ENCODE assay signal across 1 cellular context in genomic region chr16:2981177-2981898, GRCh38.
TF ChIP-seq lines count a peak whose summit lies in the region.

No MANE protein-coding gene starts in this region.

TF ChIP-seq in K562, 482 proteins besides CTCF, POLR2A, EP300 and RAD21 (continued from another document and continues in another):
- TF ChIP-seq TEAD4 (IDR thresholded peaks at IDR 0.05; ENCODE audit: low read length), result no peak
- no peak for TF ChIP-seq TEAD4 (CRISPR knock-in tag; IDR thresholded peaks at IDR 0.05; ENCODE audit: borderline replicate concordance)
- 0 out of 2 replicates have a peak, but pooled peaks have one; percentile 33 for TF ChIP-seq NR2C2 (CRISPR knock-in tag; IDR thresholded peaks at IDR 0.05)
- peak; percentile 97 for TF ChIP-seq NR2C2 (tag; IDR thresholded peaks at IDR 0.05)
- TF ChIP-seq MCM3 (IDR thresholded peaks at IDR 0.05), result no peak
- TF ChIP-seq ZNF655 (CRISPR knock-in tag; IDR thresholded peaks at IDR 0.05), result no peak
- 0 out of 2 replicates have a peak, but pooled peaks have one; percentile 4 for TF ChIP-seq BHLHE40 (IDR thresholded peaks at IDR 0.05; ENCODE audit: low read length)
- peak; percentile 43 for TF ChIP-seq VEZF1 (CRISPR knock-in tag; IDR thresholded peaks at IDR 0.05)
- TF ChIP-seq FOXA1 (IDR thresholded peaks at IDR 0.05; ENCODE audit: borderline replicate concordance), result no peak
- no peak for TF ChIP-seq GTF2B (IDR thresholded peaks at IDR 0.05; ENCODE audit: extremely low read depth, insufficient read length)
- TF ChIP-seq CBX5 (IDR thresholded peaks at IDR 0.05; ENCODE audit: borderline replicate concordance, low read depth), result 0 out of 2 replicates have a peak, but pooled peaks have one; percentile 34
- TF ChIP-seq HINFP (tag; conservative IDR thresholded peaks at IDR 0.05; ENCODE audit: low read depth), result no peak
- TF ChIP-seq FOXO4 (CRISPR knock-in tag; IDR thresholded peaks at IDR 0.05), result no peak
- no peak for TF ChIP-seq RBM25 (IDR thresholded peaks at IDR 0.05; ENCODE audit: low read depth, low read length, severe bottlenecking)
- TF ChIP-seq HNRNPH1 (optimal IDR thresholded peaks at IDR 0.05; ENCODE audit: low read depth, low read length), result no peak
- no peak for TF ChIP-seq NFYB (IDR thresholded peaks at IDR 0.05; ENCODE audit: extremely low read depth, insufficient read length)
- TF ChIP-seq TBP (optimal IDR thresholded peaks at IDR 0.05; ENCODE audit: low read depth, low read length), result peak; percentile 9
- TF ChIP-seq CLOCK (CRISPR knock-in tag; IDR thresholded peaks at IDR 0.05; ENCODE audit: borderline replicate concordance), result no peak
- no peak for TF ChIP-seq HSF4 (CRISPR knock-in tag; IDR thresholded peaks at IDR 0.05; ENCODE audit: borderline replicate concordance)
- peak; percentile 55 for TF ChIP-seq ZFP36 (IDR thresholded peaks at IDR 0.05; ENCODE audit: low read depth, low read length, partially characterized antibody)
- TF ChIP-seq TCF3 (CRISPR knock-in tag; IDR thresholded peaks at IDR 0.05), result no peak
- TF ChIP-seq ZC3H8 (IDR thresholded peaks at IDR 0.05), result no peak
- TF ChIP-seq ZNF175 (CRISPR knock-in tag; IDR thresholded peaks at IDR 0.05; ENCODE audit: low read depth), result peak; percentile 50; the same call in 1 of the 2 replicates
- no peak for TF ChIP-seq HDGF (IDR thresholded peaks at IDR 0.05)
- TF ChIP-seq ZBTB8A (IDR thresholded peaks at IDR 0.05; ENCODE audit: partially characterized antibody), result no peak
- TF ChIP-seq ZNF282 (CRISPR knock-in tag; IDR thresholded peaks at IDR 0.05), result no peak
- no peak for TF ChIP-seq GABPB2 (CRISPR knock-in tag; conservative IDR thresholded peaks at IDR 0.05)
- no peak for TF ChIP-seq SLC30A9 (CRISPR knock-in tag; IDR thresholded peaks at IDR 0.05)
- TF ChIP-seq ZNF695 (CRISPR knock-in tag; IDR thresholded peaks at IDR 0.05), result no peak
- no peak for TF ChIP-seq RFX7 (CRISPR knock-in tag; IDR thresholded peaks at IDR 0.05)
- TF ChIP-seq GTF3C2 (IDR thresholded peaks at IDR 0.05; ENCODE audit: borderline replicate concordance, extremely low read depth, insufficient read length), result no peak
- TF ChIP-seq CEBPG (CRISPR knock-in tag; IDR thresholded peaks at IDR 0.05), result peak; percentile 16; the same call in 1 of the 2 replicates
- TF ChIP-seq CEBPG (tag; conservative IDR thresholded peaks at IDR 0.05 in 1 of 2, IDR thresholded peaks at IDR 0.05 in 1 of 2), result no peak
- no peak for TF ChIP-seq CTCFL (IDR thresholded peaks at IDR 0.05; ENCODE audit: borderline replicate concordance, insufficient read depth, low read depth, low read length, poor library complexity, severe bottlenecking)
- TF ChIP-seq NUFIP1 (IDR thresholded peaks at IDR 0.05; ENCODE audit: partially characterized antibody), result no peak
- TF ChIP-seq KDM2B (CRISPR knock-in tag; IDR thresholded peaks at IDR 0.05), result no peak
- no peak for TF ChIP-seq ZNF316 (IDR thresholded peaks at IDR 0.05)
- no peak for TF ChIP-seq CEBPZ (IDR thresholded peaks at IDR 0.05; ENCODE audit: borderline replicate concordance, low read depth, low read length)
- TF ChIP-seq FOXP4 (CRISPR knock-in tag; IDR thresholded peaks at IDR 0.05; ENCODE audit: borderline replicate concordance), result 0 out of 2 replicates have a peak, but pooled peaks have one; percentile 22
- no peak for TF ChIP-seq IRF1 (CRISPR knock-in tag; IDR thresholded peaks at IDR 0.05; ENCODE audit: borderline replicate concordance)
